ENCODE assay signal across 1 cellular context in genomic region chrX:150857453-150857852, GRCh38.
TF ChIP-seq lines count a peak whose summit lies in the region.

No MANE protein-coding gene starts in this region.

TF ChIP-seq in GM12878, 131 proteins besides CTCF, POLR2A, EP300 and RAD21:
- TF ChIP-seq MAX (IDR thresholded peaks at IDR 0.05; ENCODE audit: low read depth, low read length) (no peak), SMAD1 (IDR thresholded peaks at IDR 0.05; ENCODE audit: low read depth, partially characterized antibody) (no peak), BCL3 (IDR thresholded peaks at IDR 0.05; ENCODE audit: borderline replicate concordance, insufficient read depth, low read depth, low read length, poor library complexity, severe bottlenecking) (no peak), ZNF217 (IDR thresholded peaks at IDR 0.05) (no peak), BMI1 (IDR thresholded peaks at IDR 0.05; ENCODE audit: borderline replicate concordance) (no peak), CUX1 (IDR thresholded peaks at IDR 0.05; ENCODE audit: insufficient replicate concordance, low read depth, low read length) (no peak), ESRRA (IDR thresholded peaks at IDR 0.05; ENCODE audit: low read length) (no peak), E4F1 (IDR thresholded peaks at IDR 0.05; ENCODE audit: borderline replicate concordance, partially characterized antibody) (no peak), TCF3 (IDR thresholded peaks at IDR 0.05; ENCODE audit: borderline replicate concordance, insufficient read depth, low read depth, low read length) (no peak), POU2F2 (IDR thresholded peaks at IDR 0.05; ENCODE audit: borderline replicate concordance, low read depth, low read length) (no peak), SUPT20H (IDR thresholded peaks at IDR 0.05; ENCODE audit: borderline replicate concordance, control insufficient read depth, low read depth, low read length) (no peak), REST (IDR thresholded peaks at IDR 0.05; ENCODE audit: low read depth, low read length) (no peak), PAX5 (IDR thresholded peaks at IDR 0.05; ENCODE audit: borderline replicate concordance, low read depth, low read length) (no peak), MYC (IDR thresholded peaks at IDR 0.05; ENCODE audit: insufficient read depth, insufficient read length, insufficient replicate concordance, low read length, severe bottlenecking) (no peak), TAF1 (IDR thresholded peaks at IDR 0.05; ENCODE audit: borderline replicate concordance, low read depth, low read length) (no peak), MXI1 (IDR thresholded peaks at IDR 0.05; ENCODE audit: low read depth, low read length) (no peak), NR2C1 (IDR thresholded peaks at IDR 0.05) (no peak), CBX3 (IDR thresholded peaks at IDR 0.05; ENCODE audit: borderline replicate concordance, low read depth) (no peak), DPF2 (IDR thresholded peaks at IDR 0.05) (no peak)
